16 cellular contexts compared by ENCODE assay signal in genomic region chr2:111057721-111058120, GRCh38.
"Had no signal": no experiment of that assay in that cellular context is flagged by ENCODE, and none has a peak within 500 bp of the region (broad histone marks: within the 10 kb centered on the region; RNA-seq: fewer than 3 reads in every experiment).

No MANE protein-coding gene starts in this region.

- H3K27ac Mint-ChIP-seq: activated CD8-positive, alpha-beta memory T cell treated with anti-CD3 and anti-CD28 coated beads, Interleukin-2, amount 10 ng/mL, durations not matched to agents 7 days and 5 days; endodermal cell had no signal

- DNase-seq: activated CD4-positive, alpha-beta T cell treated with anti-CD3 and anti-CD28 coated beads, Interleukin-2, amount 50 U/mL, for 4 hours; activated CD4-positive, CD25-positive, alpha-beta regulatory T cell treated with anti-CD3 and anti-CD28 coated beads, Interleukin-2, amount 50 U/mL, for 72 hours; activated CD8-positive, alpha-beta memory T cell treated with anti-CD3 and anti-CD28 coated beads, Interleukin-2, amount 10 ng/mL, durations not matched to agents 7 days and 5 days; aorta; dermis blood vessel endothelial cell; endodermal cell; erythroblast; left cardiac atrium; lower lobe of right lung; midbrain; retina; stimulated activated CD4-positive, alpha-beta T cell treated with anti-CD3 and anti-CD28 coated beads, Interleukin-15, amount 100 ng/mL, for 24 hours; stimulated activated CD4-positive, alpha-beta T cell treated with anti-CD3 and anti-CD28 coated beads, Interleukin-4, amount 100 ng/mL, for 24 hours; transverse colon had no signal

- H3K4me1 Mint-ChIP-seq: endodermal cell had no signal

- H3K9me3 Mint-ChIP-seq: endodermal cell had no signal

- H3K27ac ChIP-seq: breast epithelium, lower lobe of right lung, parathyroid adenoma, transverse colon had no signal

- H3K4me3 Mint-ChIP-seq: activated CD8-positive, alpha-beta memory T cell treated with anti-CD3 and anti-CD28 coated beads, Interleukin-2, amount 10 ng/mL, durations not matched to agents 7 days and 5 days; endodermal cell had no signal

- ATAC-seq: activated CD8-positive, alpha-beta memory T cell treated with anti-CD3 and anti-CD28 coated beads, Interleukin-2, amount 10 ng/mL, durations not matched to agents 7 days and 5 days; left cardiac atrium; lower lobe of right lung had no signal

- H3K4me3 ChIP-seq: breast epithelium, lower lobe of right lung, transverse colon had no signal

- H3K27me3 ChIP-seq: breast epithelium had no signal

- H3K36me3 ChIP-seq: breast epithelium, lower lobe of right lung, transverse colon had no signal

- H3K9me3 ChIP-seq: breast epithelium, lower lobe of right lung, transverse colon had no signal

- H3K4me1 ChIP-seq: breast epithelium, lower lobe of right lung, parathyroid adenoma, transverse colon had no signal
